Comparison of ENCODE assay signal across 2 cellular contexts in genomic region chr4:78648639-78649363, GRCh38.
TF ChIP-seq lines count a peak whose summit lies in the region.

No MANE protein-coding gene starts in this region.

TF ChIP-seq in IMR-90, 13 proteins besides CTCF, POLR2A, EP300 and RAD21:
- TF ChIP-seq USF2 (IDR thresholded peaks at IDR 0.05; ENCODE audit: low read depth, low read length), result no peak
- TF ChIP-seq RCOR1 (IDR thresholded peaks at IDR 0.05; ENCODE audit: insufficient replicate concordance, low read length), result no peak
- TF ChIP-seq CHD1 (IDR thresholded peaks at IDR 0.05; ENCODE audit: low read depth, low read length), result no peak
- no peak for TF ChIP-seq CEBPB (IDR thresholded peaks at IDR 0.05; ENCODE audit: low read depth, low read length)
- no peak for TF ChIP-seq ELK1 (IDR thresholded peaks at IDR 0.05; ENCODE audit: borderline replicate concordance, low read depth, low read length)
- TF ChIP-seq BHLHE40 (IDR thresholded peaks at IDR 0.05; ENCODE audit: low read depth, low read length), result no peak
- TF ChIP-seq MAFK (IDR thresholded peaks at IDR 0.05; ENCODE audit: low read depth, low read length), result no peak
- TF ChIP-seq RFX5 (IDR thresholded peaks at IDR 0.05; ENCODE audit: low read depth, low read length), result no peak
TF ChIP-seq in IMR-90: peak in this region for 0.

TF ChIP-seq in endothelial cell of umbilical vein, 7 proteins besides CTCF, POLR2A, EP300 and RAD21:
- TF ChIP-seq POLR2AphosphoS5 (IDR thresholded peaks at IDR 0.05; ENCODE audit: insufficient read depth, low read depth, low read length) (no peak), GATA2 (IDR thresholded peaks at IDR 0.05; ENCODE audit: insufficient read depth, insufficient read length, low read depth, low read length) (peak; percentile 31)
